ENCODE assay signal across 32 cellular contexts in genomic region chr18:21031845-21032244, GRCh38.
"Had no signal": no experiment of that assay in that cellular context is flagged by ENCODE, and none has a peak within 500 bp of the region (broad histone marks: within the 10 kb centered on the region; RNA-seq: fewer than 3 reads in every experiment).

No MANE protein-coding gene starts in this region.

- H3K27me3 Mint-ChIP-seq: activated CD4-positive, alpha-beta T cell treated with anti-CD3 and anti-CD28 coated beads, Interleukin-2, amount 10 ng/mL, durations not matched to agents 24 days and 14 days; activated CD8-positive, alpha-beta T cell treated with anti-CD3 and anti-CD28 coated beads for 36 hours; activated naive CD4-positive, alpha-beta T cell treated with anti-CD3 and anti-CD28 coated beads, Interleukin-2, amount 10 ng/mL, durations not matched to agents 7 days and 5 days; activated naive CD8-positive, alpha-beta T cell treated with anti-CD3 and anti-CD28 coated beads, Interleukin-2, amount 10 ng/mL, durations not matched to agents 7 days and 5 days; activated T-cell treated with anti-CD3 and anti-CD28 coated beads, Interleukin-2, amount 50 U/mL, for 24 hours had no signal

- DNase-seq: activated CD4-positive, alpha-beta T cell treated with anti-CD3 and anti-CD28 coated beads, Interleukin-2, amount 10 ng/mL, durations not matched to agents 24 days and 14 days; activated CD4-positive, alpha-beta T cell treated with anti-CD3 and anti-CD28 coated beads, Interleukin-2, amount 50 U/mL, for 4 hours; activated CD8-positive, alpha-beta T cell treated with anti-CD3 and anti-CD28 coated beads for 36 hours; activated naive CD4-positive, alpha-beta T cell treated with anti-CD3 and anti-CD28 coated beads, Interleukin-2, amount 10 ng/mL, durations not matched to agents 7 days and 5 days; activated naive CD8-positive, alpha-beta T cell treated with anti-CD3 and anti-CD28 coated beads, Interleukin-2, amount 10 ng/mL, durations not matched to agents 7 days and 5 days; activated T-cell treated with anti-CD3 and anti-CD28 coated beads, Interleukin-2, amount 50 U/mL, for 24 hours; amygdala; body of pancreas; cerebellar nuclear complex; Kasumi-1; KG1; MG63; NCI-H1048; NCI-H1105 treated with DMSO at 0.1 percent for 48 hours; NCI-H1436 treated with DMSO at 0.1 percent for 48 hours; NCI-H187; NCI-H2029 treated with DMSO at 0.1 percent for 48 hours; NCI-H2107; NCI-H2171; NCI-H510A; NCI-H526; NCI-H748 treated with DMSO at 0.1 percent for 48 hours; NK-92 treated with Interleukin-12 subunit alpha and Interleukin-12 subunit beta, amount 100 ng/mL, for 24 hours; PC-3; Peyer's patch; RPMI8226; SHP77 treated with DMSO at 0.1 percent for 48 hours; SK-N-SH had no signal

- H3K4me1 Mint-ChIP-seq: activated CD4-positive, alpha-beta T cell treated with anti-CD3 and anti-CD28 coated beads, Interleukin-2, amount 10 ng/mL, durations not matched to agents 24 days and 14 days; activated naive CD4-positive, alpha-beta T cell treated with anti-CD3 and anti-CD28 coated beads, Interleukin-2, amount 10 ng/mL, durations not matched to agents 7 days and 5 days; activated naive CD8-positive, alpha-beta T cell treated with anti-CD3 and anti-CD28 coated beads, Interleukin-2, amount 10 ng/mL, durations not matched to agents 7 days and 5 days had no signal

- FAIRE-seq: TTC549 had no signal

- ATAC-seq: activated CD8-positive, alpha-beta T cell treated with anti-CD3 and anti-CD28 coated beads for 36 hours; body of pancreas; PC-3 had no signal

- H3K4me3 Mint-ChIP-seq: activated CD4-positive, alpha-beta T cell treated with anti-CD3 and anti-CD28 coated beads, Interleukin-2, amount 10 ng/mL, durations not matched to agents 24 days and 14 days; activated CD8-positive, alpha-beta T cell treated with anti-CD3 and anti-CD28 coated beads for 36 hours; activated naive CD4-positive, alpha-beta T cell treated with anti-CD3 and anti-CD28 coated beads, Interleukin-2, amount 10 ng/mL, durations not matched to agents 7 days and 5 days; activated naive CD8-positive, alpha-beta T cell treated with anti-CD3 and anti-CD28 coated beads, Interleukin-2, amount 10 ng/mL, durations not matched to agents 7 days and 5 days; activated T-cell treated with anti-CD3 and anti-CD28 coated beads, Interleukin-2, amount 50 U/mL, for 24 hours; activated T-helper 1 cell treated with anti-CD3 and anti-CD28 coated beads, Interleukin-12 subunit alpha, Interleukin-12 subunit beta, Interleukin-2, Interleukin-4 antibody, amounts not matched to agents 30 ng/mL and 10 ng/mL and 1 ng/mL, durations not matched to agents 14 hours and 24 hours and 36 hours; T-helper 1 cell treated with Interleukin-12 subunit alpha and Interleukin-12 subunit beta and Interleukin-4 antibody, amounts not matched to agents 30 μg/mL and 1 μg/mL, for 36 hours; T-helper 2 cell treated with Interferon-gamma antibody and Interleukin-4, amounts not matched to agents 5 μg/mL and 100 μg/mL, for 36 hours had no signal

- H3K27ac Mint-ChIP-seq: activated CD4-positive, alpha-beta T cell treated with anti-CD3 and anti-CD28 coated beads, Interleukin-2, amount 10 ng/mL, durations not matched to agents 24 days and 14 days; activated CD8-positive, alpha-beta T cell treated with anti-CD3 and anti-CD28 coated beads for 36 hours; activated naive CD4-positive, alpha-beta T cell treated with anti-CD3 and anti-CD28 coated beads, Interleukin-2, amount 10 ng/mL, durations not matched to agents 7 days and 5 days; activated naive CD8-positive, alpha-beta T cell treated with anti-CD3 and anti-CD28 coated beads, Interleukin-2, amount 10 ng/mL, durations not matched to agents 7 days and 5 days; activated T-cell treated with anti-CD3 and anti-CD28 coated beads, Interleukin-2, amount 50 U/mL, for 24 hours; T-helper 1 cell treated with Interleukin-12 subunit alpha and Interleukin-12 subunit beta and Interleukin-4 antibody, amounts not matched to agents 30 μg/mL and 1 μg/mL, for 36 hours; T-helper 2 cell treated with Interferon-gamma antibody and Interleukin-4, amounts not matched to agents 5 μg/mL and 100 μg/mL, for 36 hours had no signal
